In genomic region chr4:184951668-184952160, GRCh38 we compare ENCODE assay signal across 26 cellular contexts.
"Had no signal": no experiment of that assay in that cellular context is flagged by ENCODE, and none has a peak within 500 bp of the region (broad histone marks: within the 10 kb centered on the region; RNA-seq: fewer than 3 reads in every experiment).

No MANE protein-coding gene starts in this region.

- DNase-seq: glutamatergic neuron; heart left ventricle; hypothalamus; immature natural killer cell; kidney; left colon; lower lobe of right lung; mammary epithelial cell; mesendoderm; midbrain; mucosa of descending colon; naive thymus-derived CD4-positive, alpha-beta T cell; occipital lobe; ovary; retina; right cardiac atrium; stimulated activated CD4-positive, alpha-beta T cell treated with anti-CD3 and anti-CD28 coated beads, Interleukin-12 subunit alpha, Interleukin-12 subunit beta, amount 100 ng/mL, for 4 hours; stimulated activated CD4-positive, alpha-beta T cell treated with anti-CD3 and anti-CD28 coated beads, Interleukin-15, amount 100 ng/mL, for 24 hours; stimulated activated CD4-positive, alpha-beta T cell treated with anti-CD3 and anti-CD28 coated beads, Interleukin-2, amount 100 ng/mL, for 24 hours; stimulated activated CD4-positive, alpha-beta T cell treated with anti-CD3 and anti-CD28 coated beads, Interleukin-4, amount 100 ng/mL, for 24 hours; stimulated activated naive CD4-positive, alpha-beta T cell treated with Interleukin-2 at 50 U/mL for 16 hours; tibial artery had no signal

- H3K4me3 Mint-ChIP-seq: immature natural killer cell; naive thymus-derived CD4-positive, alpha-beta T cell; natural killer cell treated with Interleukin-12 subunit alpha and Interleukin-12 subunit beta and Interleukin-15 and Interleukin-18, amount 100 ng/mL, for 72 hours; stimulated activated effector memory CD8-positive, alpha-beta T cell treated with anti-CD3 and anti-CD28 coated beads, Interleukin-12 subunit alpha, Interleukin-12 subunit beta, amount 100 ng/mL, for 72 hours had no signal

- H3K27ac Mint-ChIP-seq: immature natural killer cell; naive thymus-derived CD4-positive, alpha-beta T cell; natural killer cell treated with Interleukin-12 subunit alpha and Interleukin-12 subunit beta and Interleukin-15 and Interleukin-18, amount 100 ng/mL, for 72 hours; stimulated activated effector memory CD8-positive, alpha-beta T cell treated with anti-CD3 and anti-CD28 coated beads, Interleukin-12 subunit alpha, Interleukin-12 subunit beta, amount 100 ng/mL, for 72 hours had no signal

- ATAC-seq: heart left ventricle; left colon; left lung; mucosa of descending colon; naive thymus-derived CD4-positive, alpha-beta T cell; natural killer cell treated with Interleukin-12 subunit alpha and Interleukin-12 subunit beta and Interleukin-15 and Interleukin-18, amount 100 ng/mL, for 72 hours; right cardiac atrium; sciatic nerve; stimulated activated effector memory CD8-positive, alpha-beta T cell treated with anti-CD3 and anti-CD28 coated beads, Interleukin-12 subunit alpha, Interleukin-12 subunit beta, amount 100 ng/mL, for 72 hours had no signal

- H3K36me3 Mint-ChIP-seq: immature natural killer cell; naive thymus-derived CD4-positive, alpha-beta T cell; natural killer cell treated with Interleukin-12 subunit alpha and Interleukin-12 subunit beta and Interleukin-15 and Interleukin-18, amount 100 ng/mL, for 72 hours; stimulated activated effector memory CD8-positive, alpha-beta T cell treated with anti-CD3 and anti-CD28 coated beads, Interleukin-12 subunit alpha, Interleukin-12 subunit beta, amount 100 ng/mL, for 72 hours had no signal

- H3K9me3 Mint-ChIP-seq: immature natural killer cell; natural killer cell treated with Interleukin-12 subunit alpha and Interleukin-12 subunit beta and Interleukin-15 and Interleukin-18, amount 100 ng/mL, for 72 hours; stimulated activated effector memory CD8-positive, alpha-beta T cell treated with anti-CD3 and anti-CD28 coated beads, Interleukin-12 subunit alpha, Interleukin-12 subunit beta, amount 100 ng/mL, for 72 hours had no signal

- H3K4me1 Mint-ChIP-seq: immature natural killer cell; naive thymus-derived CD4-positive, alpha-beta T cell; stimulated activated effector memory CD8-positive, alpha-beta T cell treated with anti-CD3 and anti-CD28 coated beads, Interleukin-12 subunit alpha, Interleukin-12 subunit beta, amount 100 ng/mL, for 72 hours had no signal
